22 cellular contexts compared by ENCODE assay signal in the genomic region with DNA sequence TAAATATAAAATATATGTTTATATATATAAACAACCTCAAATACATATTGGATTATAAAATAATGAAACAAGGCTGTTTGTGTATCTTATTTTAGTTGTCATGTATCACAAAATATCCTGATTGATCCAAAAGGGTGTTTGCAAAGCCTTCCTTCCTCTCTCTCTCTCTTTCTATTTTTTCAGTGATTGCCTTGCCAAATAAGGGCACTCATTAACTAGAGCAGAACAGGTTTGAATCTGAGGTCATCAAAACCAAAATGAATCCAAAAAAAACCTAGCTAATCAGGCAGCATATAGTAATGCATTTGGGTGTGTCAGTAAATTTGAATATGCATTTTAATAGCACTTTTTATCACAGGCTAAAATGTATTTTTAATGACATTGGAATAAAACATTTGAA.
DNase-seq lines count a peak whose midpoint lies in the region; TF ChIP-seq lines count a peak whose summit lies in the region.
"Had no signal": no experiment of that assay in that cellular context is flagged by ENCODE, and none has a peak within 500 bp of the region (broad histone marks: within the 10 kb centered on the region; RNA-seq: fewer than 3 reads in every experiment).

No MANE protein-coding gene starts in this region.

- H3K9ac ChIP-seq in endodermal cell (ENCODE audit: extremely low read depth, low read length, poor library complexity, severe bottlenecking): no peak overlapping the region

- intact Hi-C loops in left ventricle myocardium inferior (cut with micrococcal nuclease): no loop called here

- no peak overlapping the region for H3K4me3 ChIP-seq in endodermal cell (ENCODE audit: low read length)
- H3K4me3 ChIP-seq in left ventricle myocardium inferior: no peak overlapping the region
- H3K4me3 ChIP-seq: adrenal gland, sigmoid colon, tibial nerve had no signal

- H3K4me1 Mint-ChIP-seq in endodermal cell: peaks cover 27% of the 10 kb centered on the region
- H3K4me1 Mint-ChIP-seq: activated CD4-positive, alpha-beta T cell treated with anti-CD3 and anti-CD28 coated beads, Interleukin-2, amount 10 ng/mL, durations not matched to agents 7 days and 5 days had no signal

- peak overlapping the region; percentile 12 for H3K27ac ChIP-seq in endodermal cell (ENCODE audit: low read depth, low read length)
- H3K27ac ChIP-seq in temporal lobe (ENCODE audit: low read depth, low read length): peak overlapping the region; percentile 95
- no peak overlapping the region for H3K27ac ChIP-seq in left ventricle myocardium inferior (replicated peaks)
- H3K27ac ChIP-seq: adrenal gland, sigmoid colon, tibial nerve had no signal

- H3K27me3 Mint-ChIP-seq in endodermal cell (ENCODE audit: insufficient read depth): peaks cover 8% of the 10 kb centered on the region
- H3K27me3 Mint-ChIP-seq: progenitor cell of endocrine pancreas had no signal

- DNase-seq in NCI-H1092 treated with DMSO at 0.1 percent for 48 hours (lab: John Stamatoyannopoulos, UW) (peak; percentile 12), NCI-H1092 (lab: John Stamatoyannopoulos, UW) (no peak), NCI-H69 (lab: John Stamatoyannopoulos, UW) (peak; percentile 67), endodermal cell (no peak), DMS 273 (lab: John Stamatoyannopoulos, UW; ENCODE audit: unreplicated experiment) (no peak), hypothalamus (lab: John Stamatoyannopoulos, UW) (no peak), left ventricle myocardium inferior (no peak)
- DNase-seq: activated CD4-positive, alpha-beta T cell treated with anti-CD3 and anti-CD28 coated beads, Interleukin-2, amount 10 ng/mL, durations not matched to agents 7 days and 5 days; activated naive CD4-positive, alpha-beta T cell; activated T-cell treated with anti-CD3 and anti-CD28 coated beads, Interleukin-2, amount 50 U/mL, for 48 hours; adrenal gland; CD8-positive, alpha-beta T cell; cortex of kidney; GDM1; NCI-H1048; NCI-H524 treated with DMSO at 0.1 percent for 48 hours; sigmoid colon; stimulated activated CD4-positive, alpha-beta T cell treated with anti-CD3 and anti-CD28 coated beads, Interleukin-15, amount 100 ng/mL, for 24 hours had no signal

- peaks cover 2% of the 10 kb centered on the region for H3K36me3 Mint-ChIP-seq in endodermal cell (ENCODE audit: low read depth)
- H3K36me3 Mint-ChIP-seq: CD8-positive, alpha-beta T cell had no signal

- H3K4me1 ChIP-seq in endodermal cell (ENCODE audit: control insufficient read depth, insufficient read depth, low read length) (peaks cover 6% of the 10 kb centered on the region), left ventricle myocardium inferior (peaks cover 8% of the 10 kb centered on the region)

- H3K27me3 ChIP-seq in endodermal cell (ENCODE audit: control insufficient read depth, insufficient read depth, low read length, poor library complexity, severe bottlenecking): no peaks in the 10 kb centered on the region
- peaks cover 9% of the 10 kb centered on the region for H3K27me3 ChIP-seq in left ventricle myocardium inferior (ENCODE audit: low read depth)
- H3K27me3 ChIP-seq: adrenal gland, sigmoid colon, tibial nerve had no signal

- peaks cover 25% of the 10 kb centered on the region for H3K9me3 ChIP-seq in endodermal cell (ENCODE audit: control insufficient read depth, low read length)
- peaks cover 14% of the 10 kb centered on the region for H3K9me3 ChIP-seq in left ventricle myocardium inferior (replicated peaks)
- H3K9me3 ChIP-seq: adrenal gland, sigmoid colon had no signal

- no peak for TF ChIP-seq CTCF in endodermal cell (conservative IDR thresholded peaks at IDR 0.05)
- TF ChIP-seq CTCF in left ventricle myocardium inferior (IDR thresholded peaks at IDR 0.05; ENCODE audit: borderline replicate concordance): no peak

- peaks cover 27% of the 10 kb centered on the region for H3K9me3 Mint-ChIP-seq in endodermal cell
- H3K9me3 Mint-ChIP-seq: activated CD4-positive, alpha-beta T cell treated with anti-CD3 and anti-CD28 coated beads, Interleukin-2, amount 10 ng/mL, durations not matched to agents 7 days and 5 days; CD8-positive, alpha-beta T cell; stimulated activated naive CD8-positive, alpha-beta T cell treated with anti-CD3 and anti-CD28 coated beads, Interleukin-15, Interleukin-2, amounts not matched to agents 100 ng/mL and 50 ng/mL, for 24 hours had no signal

- H3K4me3 Mint-ChIP-seq in endodermal cell: no peak overlapping the region
- H3K4me3 Mint-ChIP-seq: activated CD4-positive, alpha-beta T cell treated with anti-CD3 and anti-CD28 coated beads, Interleukin-2, amount 10 ng/mL, durations not matched to agents 7 days and 5 days; CD8-positive, alpha-beta T cell; stimulated activated naive CD8-positive, alpha-beta T cell treated with anti-CD3 and anti-CD28 coated beads, Interleukin-15, Interleukin-2, amounts not matched to agents 100 ng/mL and 50 ng/mL, for 24 hours had no signal

- no peak overlapping the region for H3K27ac Mint-ChIP-seq in endodermal cell
- H3K27ac Mint-ChIP-seq: activated CD4-positive, alpha-beta T cell treated with anti-CD3 and anti-CD28 coated beads, Interleukin-2, amount 10 ng/mL, durations not matched to agents 7 days and 5 days; CD8-positive, alpha-beta T cell; stimulated activated naive CD8-positive, alpha-beta T cell treated with anti-CD3 and anti-CD28 coated beads, Interleukin-15, Interleukin-2, amounts not matched to agents 100 ng/mL and 50 ng/mL, for 24 hours had no signal

- H3K36me3 ChIP-seq in endodermal cell (ENCODE audit: control insufficient read depth, insufficient read depth, low read length) (no peaks in the 10 kb centered on the region), left ventricle myocardium inferior (no peaks in the 10 kb centered on the region)
- H3K36me3 ChIP-seq: adrenal gland, sigmoid colon, tibial nerve had no signal

Comparison
In these comparisons a context has a peak if more than half of its experiments do, and no peak if none do; other contexts are left out.
1. DNase-seq: peak in NCI-H1092 treated with DMSO at 0.1 percent for 48 hours (single experiment) and NCI-H69 (single experiment); none in NCI-H1092 (single experiment), endodermal cell (single experiment), DMS 273 (single experiment), hypothalamus (0 of 51) and left ventricle myocardium inferior (single experiment).